Comparison of ENCODE assay signal across 24 cellular contexts in genomic region chr9:135671591-135672041, GRCh38. TPM values are rescaled to one million over a fixed set of nuclear protein-coding genes. Genes with fewer than 3 reads are reported as not detected.
A peak's percentile ranks its signal among the peaks of the same experiment; 100 is the strongest.
DNase-seq lines count a peak whose midpoint lies in the region; ATAC-seq, FAIRE-seq and TF ChIP-seq lines count a peak whose summit lies in the region.
"Had no signal": no experiment of that assay in that cellular context is flagged by ENCODE, and none has a peak within 500 bp of the region (broad histone marks: within the 10 kb centered on the region; RNA-seq: fewer than 3 reads in every experiment).

No MANE protein-coding gene starts in this region.

- no peak for ATAC-seq in effector memory CD8-positive, alpha-beta T cell (replicated peaks)
- ATAC-seq: activated CD4-positive, CD25-positive, alpha-beta regulatory T cell treated with anti-CD3 and anti-CD28 coated beads, Interleukin-2, amount 50 U/mL, for 24 hours; left ventricle myocardium superior had no signal

- H3K27ac Mint-ChIP-seq in effector memory CD8-positive, alpha-beta T cell: peak overlapping the region in 1 of 2 donors; percentile 2
- H3K27ac Mint-ChIP-seq: activated T-helper 1 cell treated with anti-CD3 and anti-CD28 coated beads, Interleukin-12 subunit alpha, Interleukin-12 subunit beta, Interleukin-2, Interleukin-4 antibody, amounts not matched to agents 30 ng/mL and 10 ng/mL and 1 ng/mL, durations not matched to agents 14 hours and 24 hours and 36 hours; T-helper 2 cell treated with Interferon-gamma antibody and Interleukin-4, amounts not matched to agents 5 μg/mL and 100 μg/mL, for 36 hours had no signal

- H3K4me3 ChIP-seq in kidney (ENCODE audit: low read length in 2 of 2): no peak overlapping the region
- H3K4me3 ChIP-seq in transverse colon: no peak overlapping the region
- H3K4me3 ChIP-seq: breast epithelium, right atrium auricular region, upper lobe of left lung had no signal

- no peaks in the 10 kb centered on the region for H3K9me3 Mint-ChIP-seq in effector memory CD8-positive, alpha-beta T cell
- H3K9me3 Mint-ChIP-seq: activated T-helper 1 cell treated with anti-CD3 and anti-CD28 coated beads, Interleukin-12 subunit alpha, Interleukin-12 subunit beta, Interleukin-2, Interleukin-4 antibody, amounts not matched to agents 30 ng/mL and 10 ng/mL and 1 ng/mL, durations not matched to agents 14 hours and 24 hours and 36 hours; T-helper 2 cell treated with Interferon-gamma antibody and Interleukin-4, amounts not matched to agents 5 μg/mL and 100 μg/mL, for 36 hours had no signal

- WGBS in transverse colon (ENCODE audit: low coverage in 1 of 2), 2 donors: 68% methylated on average over 17 of the region's 17 CpGs; no CpG with 5 or more reads in 1 of the 2 donors

- H3K36me3 ChIP-seq in kidney (ENCODE audit: control insufficient read depth in 1 of 2, insufficient read depth in 2 of 2, low read length in 2 of 2): no peaks in the 10 kb centered on the region
- no peaks in the 10 kb centered on the region for H3K36me3 ChIP-seq in transverse colon
- H3K36me3 ChIP-seq: breast epithelium, right atrium auricular region, upper lobe of left lung had no signal

- peaks cover 0 to 19% of the 10 kb centered on the region in 2 donors for H3K27me3 Mint-ChIP-seq in effector memory CD8-positive, alpha-beta T cell

- H3K9ac ChIP-seq in kidney (ENCODE audit: low read length in 2 of 2): no peak overlapping the region

- H3K4me1 ChIP-seq in kidney (ENCODE audit: control insufficient read depth in 1 of 2, insufficient read depth in 1 of 2, low read depth in 1 of 2, low read length in 2 of 2) (no peaks in the 10 kb centered on the region), transverse colon (no peaks in the 10 kb centered on the region)
- H3K4me1 ChIP-seq: breast epithelium, right atrium auricular region, upper lobe of left lung had no signal

- TF ChIP-seq POLR2A in transverse colon (IDR thresholded peaks at IDR 0.05): no peak

- H3K36me3 Mint-ChIP-seq in effector memory CD8-positive, alpha-beta T cell (ENCODE audit: insufficient read depth): peaks cover 4% of the 10 kb centered on the region

- no peaks in the 10 kb centered on the region for H3K27me3 ChIP-seq in transverse colon
- H3K27me3 ChIP-seq: right atrium auricular region, upper lobe of left lung had no signal

- intact Hi-C loops in kidney (cut with DNase I) (no loop called here), transverse colon (cut with DNase I; ENCODE audit: low total_unique reads) (no loop called here)

- no peaks in the 10 kb centered on the region for H3K4me1 Mint-ChIP-seq in effector memory CD8-positive, alpha-beta T cell (ENCODE audit: low read depth in 2 of 2)

- H3K27ac ChIP-seq in kidney (ENCODE audit: low read depth in 2 of 2, low read length in 2 of 2) (no peak overlapping the region), transverse colon (no peak overlapping the region)
- H3K27ac ChIP-seq: breast epithelium, right atrium auricular region, upper lobe of left lung had no signal

- H3K9me3 ChIP-seq in kidney (ENCODE audit: control insufficient read depth in 1 of 2, low read length in 2 of 2): no peaks in the 10 kb centered on the region
- H3K9me3 ChIP-seq in transverse colon: no peaks in the 10 kb centered on the region
- H3K9me3 ChIP-seq: right atrium auricular region had no signal

- TF ChIP-seq EP300 in transverse colon (IDR thresholded peaks at IDR 0.05; ENCODE audit: low read depth): no peak

- H3K4me3 Mint-ChIP-seq in effector memory CD8-positive, alpha-beta T cell: no peak overlapping the region
- H3K4me3 Mint-ChIP-seq: activated T-helper 1 cell treated with anti-CD3 and anti-CD28 coated beads, Interleukin-12 subunit alpha, Interleukin-12 subunit beta, Interleukin-2, Interleukin-4 antibody, amounts not matched to agents 30 ng/mL and 10 ng/mL and 1 ng/mL, durations not matched to agents 14 hours and 24 hours and 36 hours; T-helper 2 cell treated with Interferon-gamma antibody and Interleukin-4, amounts not matched to agents 5 μg/mL and 100 μg/mL, for 36 hours had no signal

- FAIRE-seq in kidney (lab: Jason Lieb, UNC): no peak
- FAIRE-seq: frontal cortex had no signal

- in situ Hi-C loops in transverse colon (cut with MboI; ENCODE audit: low pct_ligation_motif_present in 1 of 4, low pct_unique_long_range_greater_than_20kb in 1 of 4, low sequenced_read_pairs in 3 of 4): no loop called here

- TF ChIP-seq CTCF in GM12872 (IDR thresholded peaks at IDR 0.05; ENCODE audit: insufficient read depth, low read depth, low read length) (0 out of 3 replicates have a peak, but pooled peaks have one; percentile 21), kidney (IDR thresholded peaks at IDR 0.05; ENCODE audit: borderline replicate concordance, extremely low read depth, insufficient read depth) (no peak), transverse colon (IDR thresholded peaks at IDR 0.05) (no peak)

- DNase-seq in 8988T (peak; percentile 48), RPMI8226 (peak; percentile 66), kidney (peak; percentile 67), transverse colon (no peak), NCI-H2081 (lab: John Stamatoyannopoulos, UW) (no peak)
- no peak for DNase-seq in effector memory CD8-positive, alpha-beta T cell
- DNase-seq in activated naive CD4-positive, alpha-beta T cell (lab: John Stamatoyannopoulos, UW): no peak
- DNase-seq: EL; left ventricle myocardium superior; NCI-H187; nucleus accumbens; stimulated activated naive CD4-positive, alpha-beta T cell had no signal

RNA-seq across cellular contexts. Expression of gene LCN9, which starts 8.5 kb away (rescaled TPM):
- total RNA-seq in kidney: not detected
- not detected for polyA plus RNA-seq in kidney (ENCODE audit: insufficient read depth, low read depth, low replicate concordance)
- not detected for total RNA-seq in transverse colon
- total RNA-seq: activated T-helper 1 cell treated with anti-CD3 and anti-CD28 coated beads, Interleukin-12 subunit alpha, Interleukin-12 subunit beta, Interleukin-2, Interleukin-4 antibody, amounts not matched to agents 30 ng/mL and 10 ng/mL and 1 ng/mL, durations not matched to agents 14 hours and 24 hours and 36 hours; epithelial cell of proximal tubule; frontal cortex; left ventricle myocardium superior; MCF 10A; mucosa of gallbladder; NCI-H460; right atrium auricular region; upper lobe of left lung had no signal

RNA-seq across cellular contexts. Expression of gene SOHLH1, which starts 27.7 kb away (rescaled TPM):
- not detected for total RNA-seq in kidney
- not detected for polyA plus RNA-seq in kidney (ENCODE audit: insufficient read depth, low read depth, low replicate concordance)
- total RNA-seq in transverse colon: not detected
- total RNA-seq: activated T-helper 1 cell treated with anti-CD3 and anti-CD28 coated beads, Interleukin-12 subunit alpha, Interleukin-12 subunit beta, Interleukin-2, Interleukin-4 antibody, amounts not matched to agents 30 ng/mL and 10 ng/mL and 1 ng/mL, durations not matched to agents 14 hours and 24 hours and 36 hours; breast epithelium; epithelial cell of proximal tubule; frontal cortex; left ventricle myocardium superior; MCF 10A; mucosa of gallbladder; NCI-H460; right atrium auricular region; upper lobe of left lung had no signal

RNA-seq across cellular contexts. Expression of gene KCNT1, which starts 30.4 kb away (rescaled TPM):
- not detected for total RNA-seq in kidney
- polyA plus RNA-seq in kidney (ENCODE audit: insufficient read depth, low read depth, low replicate concordance): 0.15 TPM
- under 1 TPM in 1 of 4 donors, not detected in 3; 0.14 TPM for total RNA-seq in transverse colon
- total RNA-seq: activated T-helper 1 cell treated with anti-CD3 and anti-CD28 coated beads, Interleukin-12 subunit alpha, Interleukin-12 subunit beta, Interleukin-2, Interleukin-4 antibody, amounts not matched to agents 30 ng/mL and 10 ng/mL and 1 ng/mL, durations not matched to agents 14 hours and 24 hours and 36 hours; breast epithelium; epithelial cell of proximal tubule; MCF 10A; NCI-H460 had no signal

RNA-seq across cellular contexts. Expression of gene GLT6D1, which starts 32.3 kb away (rescaled TPM):
- total RNA-seq in kidney: not detected
- polyA plus RNA-seq in kidney (ENCODE audit: insufficient read depth, low read depth, low replicate concordance): not detected
- not detected for total RNA-seq in transverse colon
- total RNA-seq: activated T-helper 1 cell treated with anti-CD3 and anti-CD28 coated beads, Interleukin-12 subunit alpha, Interleukin-12 subunit beta, Interleukin-2, Interleukin-4 antibody, amounts not matched to agents 30 ng/mL and 10 ng/mL and 1 ng/mL, durations not matched to agents 14 hours and 24 hours and 36 hours; breast epithelium; epithelial cell of proximal tubule; frontal cortex; left ventricle myocardium superior; MCF 10A; mucosa of gallbladder; NCI-H460; right atrium auricular region; upper lobe of left lung had no signal

Comparison
In these comparisons a context has a peak if more than half of its experiments do, and no peak if none do; other contexts are left out.
1. DNase-seq: peak in 8988T (single experiment), RPMI8226 (single experiment) and kidney (single experiment); none in transverse colon (single experiment), NCI-H2081 (0 of 2), effector memory CD8-positive, alpha-beta T cell (0 of 3) and activated naive CD4-positive, alpha-beta T cell (0 of 4).